Comparison of ENCODE assay signal across 8 cellular contexts in the genomic region with DNA sequence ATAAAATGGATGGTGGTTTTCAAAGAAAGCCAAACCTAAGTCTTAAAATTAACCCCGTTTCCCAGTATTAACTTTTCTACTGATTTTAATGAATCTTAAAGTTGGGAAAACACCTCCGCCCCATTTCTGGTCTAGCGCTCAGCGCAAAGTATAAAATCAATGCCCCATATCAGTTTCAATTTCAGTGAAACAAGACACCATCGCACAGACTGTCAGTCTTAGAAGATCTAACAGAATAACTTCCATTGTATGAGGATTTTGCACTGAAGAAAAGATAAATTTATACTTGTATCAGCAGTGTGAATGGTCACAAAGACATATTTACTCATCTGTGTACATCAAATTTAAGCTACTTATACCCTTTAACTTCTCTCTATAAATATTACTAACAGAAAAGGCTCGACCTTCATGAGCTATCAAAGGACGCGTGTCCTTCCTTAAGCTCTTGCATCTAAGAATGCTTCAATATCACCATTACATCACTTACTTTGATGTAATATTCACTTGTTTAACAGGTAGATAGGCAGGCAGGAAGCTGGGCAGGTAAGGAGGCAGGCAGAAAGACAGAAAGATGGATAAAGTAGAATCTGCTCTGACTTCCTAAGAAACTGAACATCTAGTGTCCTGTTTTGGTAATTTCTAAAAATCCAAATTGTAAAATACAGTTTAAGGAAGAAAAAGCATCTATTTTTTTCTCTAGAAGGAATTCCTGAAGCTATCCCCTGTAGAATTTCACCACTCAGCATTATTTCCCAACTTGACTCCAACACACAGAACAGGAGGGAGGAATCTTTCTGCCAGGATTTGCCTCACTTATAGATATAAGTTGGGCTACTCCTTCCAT.
DNase-seq lines count a peak whose midpoint lies in the region; ATAC-seq, FAIRE-seq and TF ChIP-seq lines count a peak whose summit lies in the region.

No MANE protein-coding gene starts in this region.

- POLR2A ChIA-PET in activated B cell treated with CpG ODN at 0.5 μM for 24 hours (lab: Charles Lee), result interaction anchor here (0.5 to 0.6 kb wide), 2 partner anchors 20 to 64 kb away, joined by 4 read pairs; no protein-coding TSS in a partner anchor
- POLR2A ChIA-PET in activated CD8-positive, alpha-beta T cell treated with anti-CD3 and anti-CD28 coated beads for 36 hours (lab: Charles Lee), result no interaction called here

- no peak for ATAC-seq in activated B cell treated with CpG ODN at 0.5 μM for 24 hours (ENCODE audit: low read depth)
- no peak for ATAC-seq in activated CD8-positive, alpha-beta T cell treated with anti-CD3 and anti-CD28 coated beads for 36 hours

- H3K9me2 ChIP-seq in GM23248 (ENCODE audit: insufficient read depth), result no peaks in the 10 kb centered on the region

- H3K4me1 ChIP-seq in GM23248 (ENCODE audit: insufficient read depth) (peaks cover 30% of the 10 kb centered on the region), right atrium auricular region (peaks cover 0 to 22% of the 10 kb centered on the region in 2 donors)

- in situ Hi-C loops in GM23248 (cut with MboI), result loop anchor here (25.0 kb wide), 1 partner anchor 1157 kb away; no protein-coding TSS in a partner anchor

- no peaks in the 10 kb centered on the region for H3K9me3 Mint-ChIP-seq in activated B cell treated with CpG ODN at 0.5 μM for 24 hours
- no peaks in the 10 kb centered on the region for H3K9me3 Mint-ChIP-seq in activated CD8-positive, alpha-beta T cell treated with anti-CD3 and anti-CD28 coated beads for 36 hours

- H3K27me3 Mint-ChIP-seq in activated B cell treated with CpG ODN at 0.5 μM for 24 hours, result no peaks in the 10 kb centered on the region
- no peaks in the 10 kb centered on the region for H3K27me3 Mint-ChIP-seq in activated CD8-positive, alpha-beta T cell treated with anti-CD3 and anti-CD28 coated beads for 36 hours

- no peaks in the 10 kb centered on the region for H4K20me1 ChIP-seq in GM23248 (ENCODE audit: insufficient read depth)

- H3K4me2 ChIP-seq in GM23248 (ENCODE audit: unreplicated experiment), result peak overlapping the region; percentile 37

- DNase-seq in GM23248, result peak; percentile 39
- DNase-seq in activated B cell treated with CpG ODN at 0.5 μM for 24 hours, result no peak
- no peak for DNase-seq in right atrium auricular region (ENCODE audit: low spot score)
- DNase-seq in superior temporal gyrus (ENCODE audit: extremely low spot score), result peak; percentile 84
- no peak for DNase-seq in NCI-H2081 treated with DMSO at 0.1 percent for 48 hours (lab: John Stamatoyannopoulos, UW)
- DNase-seq in activated CD8-positive, alpha-beta T cell treated with anti-CD3 and anti-CD28 coated beads for 36 hours, result no peak
- DNase-seq in NCI-H526 treated with DMSO at 0.1 percent for 48 hours (lab: John Stamatoyannopoulos, UW), result no peak
- DNase-seq in GM12892 (ENCODE audit: insufficient read length), result no peak

- H3K4me1 Mint-ChIP-seq in activated B cell treated with CpG ODN at 0.5 μM for 24 hours, result peaks cover 24% of the 10 kb centered on the region
- H3K4me1 Mint-ChIP-seq in activated CD8-positive, alpha-beta T cell treated with anti-CD3 and anti-CD28 coated beads for 36 hours (ENCODE audit: low read depth), result peaks cover 2% of the 10 kb centered on the region

- TF ChIP-seq CTCF in activated B cell treated with CpG ODN at 0.5 μM for 24 hours (IDR thresholded peaks at IDR 0.05) (no peak), right atrium auricular region (IDR thresholded peaks at IDR 0.05) (no peak)
- no peak for TF ChIP-seq CTCF in activated CD8-positive, alpha-beta T cell treated with anti-CD3 and anti-CD28 coated beads for 36 hours (IDR thresholded peaks at IDR 0.05)

- peak overlapping the region; percentile 43 for H3K9ac ChIP-seq in GM23248

- H2AFZ ChIP-seq in GM23248, result no peak overlapping the region

- intact Hi-C loops in activated B cell treated with CpG ODN at 0.5 μM for 24 hours (cut with micrococcal nuclease), result no loop called here
- intact Hi-C loops in activated CD8-positive, alpha-beta T cell treated with anti-CD3 and anti-CD28 coated beads for 36 hours (cut with micrococcal nuclease), result no loop called here

- H3F3A ChIP-seq in GM23248 (ENCODE audit: insufficient read depth), result peaks cover 32% of the 10 kb centered on the region

- H3K36me3 ChIP-seq in GM23248 (ENCODE audit: low read depth) (no peaks in the 10 kb centered on the region), right atrium auricular region (no peaks in the 10 kb centered on the region)

- H3K4me3 ChIP-seq in GM23248 (no peak overlapping the region; the same call in 1 of the 2 replicates), right atrium auricular region (no peak overlapping the region)

- TF ChIP-seq POLR2A in GM12892 (IDR thresholded peaks at IDR 0.05; ENCODE audit: low read depth, low read length), result no peak

- 98% methylated on average over 8 of the region's 8 CpGs for WGBS in GM23248 (ENCODE audit: low coverage in 1 of 2, low lambda C conversion rate in 2 of 2, missing lambda C conversion rate in 2 of 2), 2 experiments

- H3K36me3 Mint-ChIP-seq in activated B cell treated with CpG ODN at 0.5 μM for 24 hours (ENCODE audit: low read depth), result no peaks in the 10 kb centered on the region
- H3K36me3 Mint-ChIP-seq in activated CD8-positive, alpha-beta T cell treated with anti-CD3 and anti-CD28 coated beads for 36 hours (ENCODE audit: low read depth), result no peaks in the 10 kb centered on the region

- H3K27ac Mint-ChIP-seq in activated B cell treated with CpG ODN at 0.5 μM for 24 hours, result peak overlapping the region; percentile 67
- no peak overlapping the region for H3K27ac Mint-ChIP-seq in activated CD8-positive, alpha-beta T cell treated with anti-CD3 and anti-CD28 coated beads for 36 hours

- H3K4me3 Mint-ChIP-seq in activated B cell treated with CpG ODN at 0.5 μM for 24 hours, result peak overlapping the region; percentile 46
- no peak overlapping the region for H3K4me3 Mint-ChIP-seq in activated CD8-positive, alpha-beta T cell treated with anti-CD3 and anti-CD28 coated beads for 36 hours

- H3K9me3 ChIP-seq in GM23248 (ENCODE audit: low read depth), result no peaks in the 10 kb centered on the region
- H3K9me3 ChIP-seq in right atrium auricular region, result no peaks in the 10 kb centered on the region

- H3K27ac ChIP-seq in GM23248 (peak overlapping the region; percentile 64), right atrium auricular region (peak overlapping the region; percentile 70 to 84)

- CTCF ChIA-PET in activated B cell treated with CpG ODN at 0.5 μM for 24 hours (lab: Charles Lee), result interaction anchor here (0.7 to 0.8 kb wide), 2 partner anchors 170 to 443 kb away, joined by 3 read pairs; no protein-coding TSS in a partner anchor
- CTCF ChIA-PET in activated CD8-positive, alpha-beta T cell treated with anti-CD3 and anti-CD28 coated beads for 36 hours (lab: Charles Lee), result no interaction called here

- H3K27me3 ChIP-seq in GM23248 (replicated peaks; ENCODE audit: insufficient read depth) (no peaks in the 10 kb centered on the region), right atrium auricular region (no peaks in the 10 kb centered on the region)

- peaks cover 79% of the 10 kb centered on the region for H3K79me2 ChIP-seq in GM23248 (ENCODE audit: insufficient read depth)

- FAIRE-seq in GM12892 (lab: Jason Lieb, UNC), result no peak

Comparison
In these comparisons a context has a peak if more than half of its experiments do, and no peak if none do; other contexts are left out.
1. DNase-seq: peak in GM23248 (single experiment) and superior temporal gyrus (single experiment); none in activated B cell treated with CpG ODN at 0.5 μM for 24 hours (single experiment), right atrium auricular region (single experiment), NCI-H2081 treated with DMSO at 0.1 percent for 48 hours (single experiment), activated CD8-positive, alpha-beta T cell treated with anti-CD3 and anti-CD28 coated beads for 36 hours (single experiment), NCI-H526 treated with DMSO at 0.1 percent for 48 hours (single experiment) and GM12892 (single experiment).